ENCODE assay signal across 11 cellular contexts in genomic region chr1:39317111-39317510, GRCh38.
"Had no signal": no experiment of that assay in that cellular context is flagged by ENCODE, and none has a peak within 500 bp of the region (broad histone marks: within the 10 kb centered on the region; RNA-seq: fewer than 3 reads in every experiment).

No MANE protein-coding gene starts in this region.

- H3K4me3 Mint-ChIP-seq: activated B cell treated with CpG ODN at 0.5 μM for 24 hours; activated CD4-positive, alpha-beta T cell treated with anti-CD3 and anti-CD28 coated beads, Interleukin-2, amount 10 ng/mL, durations not matched to agents 7 days and 5 days; activated T-cell treated with anti-CD3 and anti-CD28 coated beads, Interleukin-2, amount 50 U/mL, for 4 hours; endodermal cell; immature natural killer cell; nephron; T-helper 1 cell treated with Interleukin-12 subunit alpha and Interleukin-12 subunit beta and Interleukin-4 antibody, amounts not matched to agents 30 μg/mL and 1 μg/mL, for 36 hours had no signal

- H3K27me3 ChIP-seq: esophagus muscularis mucosa, transverse colon had no signal

- H3K9me3 ChIP-seq: esophagus muscularis mucosa, transverse colon had no signal

- H3K4me1 ChIP-seq: transverse colon had no signal

- H3K27me3 Mint-ChIP-seq: activated B cell treated with CpG ODN at 0.5 μM for 24 hours; activated CD4-positive, alpha-beta T cell treated with anti-CD3 and anti-CD28 coated beads, Interleukin-2, amount 10 ng/mL, durations not matched to agents 7 days and 5 days had no signal

- H3K4me1 Mint-ChIP-seq: activated B cell treated with CpG ODN at 0.5 μM for 24 hours, nephron had no signal

- H3K27ac Mint-ChIP-seq: activated B cell treated with CpG ODN at 0.5 μM for 24 hours; activated CD4-positive, alpha-beta T cell treated with anti-CD3 and anti-CD28 coated beads, Interleukin-2, amount 10 ng/mL, durations not matched to agents 7 days and 5 days; nephron; T-helper 1 cell treated with Interleukin-12 subunit alpha and Interleukin-12 subunit beta and Interleukin-4 antibody, amounts not matched to agents 30 μg/mL and 1 μg/mL, for 36 hours had no signal

- H3K4me3 ChIP-seq: esophagus muscularis mucosa, transverse colon had no signal

- ATAC-seq: activated T-cell treated with anti-CD3 and anti-CD28 coated beads, Interleukin-2, amount 50 U/mL, for 4 hours; SK-N-SH treated with all-trans-retinoic acid at 6 μM for 48 hours had no signal

- H3K9me3 Mint-ChIP-seq: activated B cell treated with CpG ODN at 0.5 μM for 24 hours; activated CD4-positive, alpha-beta T cell treated with anti-CD3 and anti-CD28 coated beads, Interleukin-2, amount 10 ng/mL, durations not matched to agents 7 days and 5 days; activated T-cell treated with anti-CD3 and anti-CD28 coated beads, Interleukin-2, amount 50 U/mL, for 4 hours; endodermal cell; immature natural killer cell; nephron; T-helper 1 cell treated with Interleukin-12 subunit alpha and Interleukin-12 subunit beta and Interleukin-4 antibody, amounts not matched to agents 30 μg/mL and 1 μg/mL, for 36 hours had no signal

- DNase-seq: activated B cell treated with CpG ODN at 0.5 μM for 24 hours; activated CD4-positive, alpha-beta T cell treated with anti-CD3 and anti-CD28 coated beads, Interleukin-2, amount 10 ng/mL, durations not matched to agents 7 days and 5 days; activated T-cell treated with anti-CD3 and anti-CD28 coated beads, Interleukin-2, amount 50 U/mL, for 4 hours; endodermal cell; immature natural killer cell; SHP77; transverse colon had no signal
